In the genomic region with DNA sequence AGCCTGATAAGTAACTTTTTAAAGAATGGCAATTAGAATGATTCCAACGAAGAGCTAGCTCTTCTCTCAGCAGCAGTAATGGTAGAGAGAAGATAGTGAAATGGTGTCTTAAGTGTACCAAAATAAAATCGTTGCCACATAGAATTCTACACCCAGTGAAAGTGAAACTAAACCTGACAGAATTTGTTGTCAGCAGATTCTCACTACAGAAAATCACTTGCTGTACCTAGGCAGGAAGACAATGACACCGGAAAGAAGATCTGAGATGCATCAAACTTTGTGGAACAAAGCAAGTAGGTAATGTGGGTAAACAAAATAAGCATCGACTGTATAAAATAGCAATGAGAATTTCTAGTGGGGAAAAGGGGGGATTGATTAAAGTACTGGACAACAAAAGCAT, we compare ENCODE assay signal across 12 cellular contexts. TPM values are rescaled to one million over a fixed set of nuclear protein-coding genes. Genes with fewer than 3 reads are reported as not detected.
DNase-seq lines count a peak whose midpoint lies in the region; ATAC-seq and TF ChIP-seq lines count a peak whose summit lies in the region.
"Had no signal": no experiment of that assay in that cellular context is flagged by ENCODE, and none has a peak within 500 bp of the region (broad histone marks: within the 10 kb centered on the region; RNA-seq: fewer than 3 reads in every experiment).

No MANE protein-coding gene starts in this region.

- peak; percentile 53 for DNase-seq in GM12865 (ENCODE audit: low read depth)
- no peak for DNase-seq in T-helper 2 cell treated with Interferon-gamma antibody and Interleukin-4, amounts not matched to agents 5 μg/mL and 100 μg/mL, for 36 hours (ENCODE audit: low spot score)
- DNase-seq in naive thymus-derived CD8-positive, alpha-beta T cell = peak in 3 of 10 donors; percentile 43 to 72 (median 66)
- DNase-seq in cerebellum (ENCODE audit: low spot score) = no peak
- no peak for DNase-seq in NCI-H82 treated with DMSO at 0.1 percent for 48 hours (lab: John Stamatoyannopoulos, UW; ENCODE audit: unreplicated experiment)
- no peak for DNase-seq in ureter (ENCODE audit: low spot score)
- DNase-seq: activated gamma-delta T cell, GF-D8, NCI-H2081, nucleus accumbens had no signal

- no peak for TF ChIP-seq CTCF in GM12865 (IDR thresholded peaks at IDR 0.05; ENCODE audit: insufficient read depth, low read depth, low read length, missing control alignments)

- peaks cover 12% of the 10 kb centered on the region for H3K27me3 Mint-ChIP-seq in T-helper 2 cell treated with Interferon-gamma antibody and Interleukin-4, amounts not matched to agents 5 μg/mL and 100 μg/mL, for 36 hours (ENCODE audit: low read depth)
- H3K27me3 Mint-ChIP-seq in naive thymus-derived CD8-positive, alpha-beta T cell = no peaks in the 10 kb centered on the region

- H3K27ac Mint-ChIP-seq in T-helper 2 cell treated with Interferon-gamma antibody and Interleukin-4, amounts not matched to agents 5 μg/mL and 100 μg/mL, for 36 hours = peak overlapping the region; percentile 93
- H3K27ac Mint-ChIP-seq in naive thymus-derived CD8-positive, alpha-beta T cell = peak overlapping the region; percentile 72 to 97 (median 90)

- H3K4me1 Mint-ChIP-seq in T-helper 2 cell treated with Interferon-gamma antibody and Interleukin-4, amounts not matched to agents 5 μg/mL and 100 μg/mL, for 36 hours (ENCODE audit: low read depth) = peaks cover 21% of the 10 kb centered on the region
- H3K4me1 Mint-ChIP-seq in naive thymus-derived CD8-positive, alpha-beta T cell = peaks cover 12 to 23% (median 18%) of the 10 kb centered on the region in 4 donors

- POLR2A ChIA-PET in naive thymus-derived CD8-positive, alpha-beta T cell (lab: Charles Lee) = no interaction called here

- peak overlapping the region; percentile 68 for H3K4me3 Mint-ChIP-seq in T-helper 2 cell treated with Interferon-gamma antibody and Interleukin-4, amounts not matched to agents 5 μg/mL and 100 μg/mL, for 36 hours
- peak overlapping the region; percentile 60 to 90 (median 76) for H3K4me3 Mint-ChIP-seq in naive thymus-derived CD8-positive, alpha-beta T cell

- H3K4me3 ChIP-seq in GM12865 (ENCODE audit: low read depth, low read length) = no peak overlapping the region

- peaks cover 27% of the 10 kb centered on the region for H3K9me3 Mint-ChIP-seq in T-helper 2 cell treated with Interferon-gamma antibody and Interleukin-4, amounts not matched to agents 5 μg/mL and 100 μg/mL, for 36 hours
- peaks cover 0 to 13% (median 4%) of the 10 kb centered on the region in 9 donors for H3K9me3 Mint-ChIP-seq in naive thymus-derived CD8-positive, alpha-beta T cell

- peaks cover 7% of the 10 kb centered on the region for H3K36me3 Mint-ChIP-seq in T-helper 2 cell treated with Interferon-gamma antibody and Interleukin-4, amounts not matched to agents 5 μg/mL and 100 μg/mL, for 36 hours (ENCODE audit: low read depth)
- H3K36me3 Mint-ChIP-seq in naive thymus-derived CD8-positive, alpha-beta T cell = peaks cover 0 to 12% (median 7%) of the 10 kb centered on the region in 3 donors

- ATAC-seq in GM21717 (IDR thresholded peaks at IDR 0.05; ENCODE audit: unreplicated experiment) = peak; percentile 63
- ATAC-seq in naive thymus-derived CD8-positive, alpha-beta T cell = peak; percentile 88 to 96
- ATAC-seq in GM19328 (IDR thresholded peaks at IDR 0.05; ENCODE audit: unreplicated experiment) = no peak

RNA-seq across cellular contexts. Expression of gene EBF1, which starts 20.7 kb away (rescaled TPM):
- 1 to 10 TPM; 2.9 to 4.8 TPM for total RNA-seq in naive thymus-derived CD8-positive, alpha-beta T cell
- polyA plus RNA-seq in naive thymus-derived CD8-positive, alpha-beta T cell = under 1 TPM in 2 of 3 donors, not detected in 1; 0.07 to 0.60 TPM
- total RNA-seq in cerebellum = 122 TPM
- total RNA-seq in ureter = 28.6 TPM
